Comparison of ENCODE assay signal across 8 cellular contexts in the genomic region with DNA sequence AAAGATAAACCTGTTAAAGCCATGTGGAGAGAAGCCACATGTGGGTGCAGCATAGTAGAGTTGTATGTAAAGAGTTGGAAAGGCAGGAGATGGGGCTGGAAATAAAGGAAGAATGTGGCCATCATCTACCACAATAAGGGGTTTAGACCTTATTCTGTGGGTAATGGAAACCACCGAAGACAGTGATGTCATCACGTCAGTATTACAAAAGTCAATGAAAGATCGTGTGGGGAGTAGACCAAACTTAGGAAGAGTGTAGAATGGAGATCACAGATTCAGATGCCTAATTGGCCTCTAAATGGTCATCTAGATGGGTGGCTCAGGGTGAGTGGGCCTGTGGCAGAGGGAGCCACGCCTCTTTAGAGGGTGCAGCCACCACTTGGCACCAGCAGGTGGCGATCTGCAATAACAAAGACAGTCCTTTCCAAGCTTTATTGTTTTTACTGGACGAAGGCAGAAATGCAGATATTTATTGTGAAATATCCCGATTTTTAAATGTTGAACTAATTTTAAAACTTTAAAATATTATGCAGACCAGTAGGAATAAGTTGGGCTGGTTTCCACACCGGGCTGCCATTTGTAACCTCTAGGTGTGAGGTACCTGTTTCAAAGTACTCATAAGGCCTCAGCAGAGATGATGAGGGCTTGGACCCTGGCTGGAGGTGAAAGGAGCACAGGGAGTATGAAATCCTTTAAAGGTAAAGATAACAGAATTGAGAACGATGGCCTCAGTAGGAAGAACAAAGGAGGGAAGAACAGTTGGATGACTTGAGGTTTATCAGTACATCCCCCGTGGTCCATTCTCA.
A peak's percentile ranks its signal among the peaks of the same experiment; 100 is the strongest.
DNase-seq lines count a peak whose midpoint lies in the region; ATAC-seq and TF ChIP-seq lines count a peak whose summit lies in the region.

No MANE protein-coding gene starts in this region.

- DNase-seq in NCI-H446 (lab: John Stamatoyannopoulos, UW) (peak; percentile 28 to 69), NCI-H446 treated with DMSO at 0.1 percent for 48 hours (lab: John Stamatoyannopoulos, UW) (no peak), LHCN-M2 (ENCODE audit: low read depth) (peak; percentile 60), WERI-Rb-1 (peak; percentile 61), fibroblast of lung (ENCODE audit: low read depth in 2 of 2) (peak; percentile 55 to 65), osteoblast (ENCODE audit: insufficient read length, low spot score, missing footprints) (peak; percentile 88)

- ATAC-seq in GM21723 (IDR thresholded peaks at IDR 0.05; ENCODE audit: unreplicated experiment) (peak; percentile 67), HG03457 (IDR thresholded peaks at IDR 0.05; ENCODE audit: unreplicated experiment) (no peak)

- no peak overlapping the region for H3K4me3 ChIP-seq in WERI-Rb-1 (ENCODE audit: low read depth, low read length)
- H3K4me3 ChIP-seq in fibroblast of lung (replicated peaks in 1 of 4; ENCODE audit: control extremely low read depth in 1 of 4, insufficient read depth in 1 of 4, low read depth in 3 of 4, low read length in 4 of 4): no peak overlapping the region
- no peak overlapping the region for H3K4me3 ChIP-seq in osteoblast (ENCODE audit: insufficient read depth, low read length)

- H3K9ac ChIP-seq in fibroblast of lung (ENCODE audit: insufficient read depth, low read length): no peak overlapping the region

- no peak overlapping the region for H3K4me2 ChIP-seq in fibroblast of lung (ENCODE audit: extremely low read depth, insufficient read depth, low read length)
- no peak overlapping the region for H3K4me2 ChIP-seq in osteoblast (ENCODE audit: insufficient read depth, low read length)

- H3K27me3 ChIP-seq in WERI-Rb-1 (ENCODE audit: insufficient read depth, low read depth, severe bottlenecking) (no peaks in the 10 kb centered on the region), fibroblast of lung (ENCODE audit: control insufficient read depth, insufficient read depth, low read length) (no peaks in the 10 kb centered on the region), osteoblast (ENCODE audit: insufficient read depth, low read length) (no peaks in the 10 kb centered on the region)

- H4K20me1 ChIP-seq in fibroblast of lung (ENCODE audit: control insufficient read depth, extremely low read depth, insufficient read depth, low read length) (no peaks in the 10 kb centered on the region), osteoblast (ENCODE audit: insufficient read depth, low read length) (peaks cover 5% of the 10 kb centered on the region)

- H3K79me2 ChIP-seq in fibroblast of lung (ENCODE audit: control insufficient read depth, insufficient read depth, low read length) (peaks cover 13% of the 10 kb centered on the region), osteoblast (ENCODE audit: insufficient read depth, low read length) (peaks cover 35% of the 10 kb centered on the region)

- H3K9me3 ChIP-seq in WERI-Rb-1 (ENCODE audit: severe bottlenecking) (no peaks in the 10 kb centered on the region), fibroblast of lung (ENCODE audit: control insufficient read depth, insufficient read depth, low read depth, low read length) (no peaks in the 10 kb centered on the region), osteoblast (ENCODE audit: low read depth, low read length) (no peaks in the 10 kb centered on the region)

- no peaks in the 10 kb centered on the region for H3K36me3 ChIP-seq in WERI-Rb-1
- H3K36me3 ChIP-seq in fibroblast of lung (ENCODE audit: control insufficient read depth, insufficient read depth, low read length): peaks cover 16% of the 10 kb centered on the region
- H3K36me3 ChIP-seq in osteoblast (ENCODE audit: insufficient read depth, low read length): peaks cover 40% of the 10 kb centered on the region

- H3K4me1 ChIP-seq in fibroblast of lung (ENCODE audit: control insufficient read depth, extremely low read depth, insufficient read depth, low read length) (peaks cover 10% of the 10 kb centered on the region), osteoblast (ENCODE audit: insufficient read depth, low read length) (peaks cover 31% of the 10 kb centered on the region)

- H3K27ac ChIP-seq in WERI-Rb-1: no peak overlapping the region
- H3K27ac ChIP-seq in fibroblast of lung (ENCODE audit: insufficient read depth, low read length): no peak overlapping the region
- H3K27ac ChIP-seq in osteoblast (ENCODE audit: low read depth, low read length): peak overlapping the region; percentile 38

- H2AFZ ChIP-seq in fibroblast of lung (ENCODE audit: low read length) (no peak overlapping the region), osteoblast (ENCODE audit: low read length) (peak overlapping the region; percentile 19)

- TF ChIP-seq CTCF in WERI-Rb-1 (IDR thresholded peaks at IDR 0.05; ENCODE audit: low read depth, low read length) (peak; percentile 85), fibroblast of lung (conservative IDR thresholded peaks at IDR 0.05 in 1 of 2, IDR thresholded peaks at IDR 0.05 in 1 of 2; ENCODE audit: low read depth in 1 of 2, low read length in 2 of 2) (peak; percentile 72 to 93), osteoblast (IDR thresholded peaks at IDR 0.05; ENCODE audit: extremely low read depth, low read depth, low read length) (peak; percentile 97)
